22 cellular contexts compared by ENCODE assay signal in the genomic region with DNA sequence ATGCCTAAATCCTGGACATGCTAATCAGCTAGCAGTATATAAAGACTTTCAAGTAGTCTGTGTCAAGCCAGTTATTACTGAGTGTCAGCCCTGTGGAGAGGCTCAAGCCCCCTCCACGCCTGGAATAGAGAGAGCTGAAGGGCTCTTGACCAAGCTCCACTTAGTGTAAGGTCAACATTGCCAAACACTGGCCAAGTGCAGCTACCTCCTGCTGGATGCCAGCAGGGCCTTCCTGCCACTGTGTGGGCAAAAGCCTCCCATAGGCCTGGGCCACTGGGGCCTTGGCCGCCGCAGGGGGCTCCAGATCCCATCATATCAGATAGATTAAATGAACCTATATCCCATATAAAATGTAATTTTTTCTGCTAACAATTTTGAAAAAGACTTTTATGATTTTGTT.
DNase-seq lines count a peak whose midpoint lies in the region; ATAC-seq and TF ChIP-seq lines count a peak whose summit lies in the region.
"Had no signal": no experiment of that assay in that cellular context is flagged by ENCODE, and none has a peak within 500 bp of the region (broad histone marks: within the 10 kb centered on the region; RNA-seq: fewer than 3 reads in every experiment).

No MANE protein-coding gene starts in this region.

- H3K27me3 ChIP-seq in heart right ventricle (no peaks in the 10 kb centered on the region), thyroid gland (no peaks in the 10 kb centered on the region), suprapubic skin (no peaks in the 10 kb centered on the region)
- H3K27me3 ChIP-seq in CD8-positive, alpha-beta T cell (ENCODE audit: insufficient read depth, low read length) = no peaks in the 10 kb centered on the region
- H3K27me3 ChIP-seq: BE2C had no signal

- H3K4me1 Mint-ChIP-seq in CD8-positive, alpha-beta T cell (ENCODE audit: low read depth) = no peaks in the 10 kb centered on the region

- H3K4me1 ChIP-seq in heart right ventricle (peaks cover 0 to 54% (median 22%) of the 10 kb centered on the region in 9 donors), thyroid gland (peaks cover 41 to 57% of the 10 kb centered on the region in 2 donors), suprapubic skin (no peaks in the 10 kb centered on the region)
- H3K4me1 ChIP-seq in CD8-positive, alpha-beta T cell (ENCODE audit: insufficient read depth, low read length) = no peaks in the 10 kb centered on the region
- H3K4me1 ChIP-seq: Caco-2 had no signal

- H3K36me3 Mint-ChIP-seq in CD8-positive, alpha-beta T cell = no peaks in the 10 kb centered on the region
- H3K36me3 Mint-ChIP-seq: activated naive CD8-positive, alpha-beta T cell treated with anti-CD3 and anti-CD28 coated beads for 36 hours had no signal

- peaks cover 0 to 3% (median 0%) of the 10 kb centered on the region in 9 donors for H3K36me3 ChIP-seq in heart right ventricle
- no peaks in the 10 kb centered on the region for H3K36me3 ChIP-seq in thyroid gland
- H3K36me3 ChIP-seq in suprapubic skin = peaks cover 9% of the 10 kb centered on the region
- no peaks in the 10 kb centered on the region for H3K36me3 ChIP-seq in CD8-positive, alpha-beta T cell (ENCODE audit: insufficient read depth, low read length)

- intact Hi-C loops in heart right ventricle (cut with DNase I) = no loop called here
- intact Hi-C loops in thyroid gland (cut with DNase I) = no loop called here
- intact Hi-C loops in CD8-positive, alpha-beta T cell (cut with DNase I, micrococcal nuclease) = no loop called here

- H3K27me3 Mint-ChIP-seq in CD8-positive, alpha-beta T cell (ENCODE audit: low read depth) = no peaks in the 10 kb centered on the region

- POLR2A ChIA-PET in CD8-positive, alpha-beta T cell (lab: Charles Lee) = no interaction called here

- no peak overlapping the region for H3K4me3 Mint-ChIP-seq in CD8-positive, alpha-beta T cell
- H3K4me3 Mint-ChIP-seq: activated naive CD8-positive, alpha-beta T cell treated with anti-CD3 and anti-CD28 coated beads for 36 hours; activated T-helper 17 cell treated with anti-CD3 and anti-CD28 coated beads, Interleukin-2, amount 50 U/mL, for 72 hours; stimulated activated naive CD8-positive, alpha-beta T cell treated with anti-CD3 and anti-CD28 coated beads, Interleukin-15, Interleukin-2, amounts not matched to agents 100 ng/mL and 50 ng/mL, for 24 hours had no signal

- TF ChIP-seq EP300 in suprapubic skin (IDR thresholded peaks at IDR 0.05) = no peak

- peak; percentile 48 to 85 (median 72) for ATAC-seq in heart right ventricle
- no peak for ATAC-seq in CD8-positive, alpha-beta T cell
- ATAC-seq: A549; activated T-helper 17 cell treated with anti-CD3 and anti-CD28 coated beads, Interleukin-2, amount 50 U/mL, for 72 hours; left colon had no signal

- no peaks in the 10 kb centered on the region for H3K9me3 Mint-ChIP-seq in CD8-positive, alpha-beta T cell
- H3K9me3 Mint-ChIP-seq: activated naive CD8-positive, alpha-beta T cell treated with anti-CD3 and anti-CD28 coated beads for 36 hours; activated T-helper 17 cell treated with anti-CD3 and anti-CD28 coated beads, Interleukin-2, amount 50 U/mL, for 72 hours; stimulated activated naive CD8-positive, alpha-beta T cell treated with anti-CD3 and anti-CD28 coated beads, Interleukin-15, Interleukin-2, amounts not matched to agents 100 ng/mL and 50 ng/mL, for 24 hours had no signal

- H3K4me3 ChIP-seq in heart right ventricle = no peak overlapping the region
- H3K4me3 ChIP-seq in thyroid gland (replicated peaks in 1 of 3) = no peak overlapping the region
- no peak overlapping the region for H3K4me3 ChIP-seq in suprapubic skin
- no peak overlapping the region for H3K4me3 ChIP-seq in CD8-positive, alpha-beta T cell (ENCODE audit: low read depth, low read length)
- H3K4me3 ChIP-seq: A549, skin epidermis had no signal

- peak in 1 of 9 donors; percentile 13 for TF ChIP-seq CTCF in heart right ventricle (IDR thresholded peaks at IDR 0.05)
- peak in 1 of 6 experiments; percentile 16 for TF ChIP-seq CTCF in thyroid gland (IDR thresholded peaks at IDR 0.05)
- TF ChIP-seq CTCF in suprapubic skin (IDR thresholded peaks at IDR 0.05) = no peak
- TF ChIP-seq CTCF in CD8-positive, alpha-beta T cell (IDR thresholded peaks at IDR 0.05) = no peak

- no peak for TF ChIP-seq POLR2A in thyroid gland (IDR thresholded peaks at IDR 0.05)
- TF ChIP-seq POLR2A in suprapubic skin (IDR thresholded peaks at IDR 0.05) = no peak

- WGBS in heart right ventricle, 2 donors = 55 to 67% methylated on average over 3 of the region's 3 CpGs
- WGBS in thyroid gland, 2 donors = 13 to 46% methylated on average over 3 of the region's 3 CpGs
- WGBS in suprapubic skin = 94% methylated on average over 3 of the region's 3 CpGs

- CTCF ChIA-PET in CD8-positive, alpha-beta T cell (lab: Charles Lee) = no interaction called here

- H3K9me3 ChIP-seq in heart right ventricle (no peaks in the 10 kb centered on the region), thyroid gland (no peaks in the 10 kb centered on the region), suprapubic skin (no peaks in the 10 kb centered on the region)
- no peaks in the 10 kb centered on the region for H3K9me3 ChIP-seq in CD8-positive, alpha-beta T cell (ENCODE audit: low read length)
- H3K9me3 ChIP-seq: A549, BE2C, Caco-2 had no signal

- DNase-seq in NCI-H748 (lab: John Stamatoyannopoulos, UW; ENCODE audit: unreplicated experiment) (peak; percentile 41), NCI-H748 treated with DMSO at 0.1 percent for 48 hours (lab: John Stamatoyannopoulos, UW) (no peak), NCI-H510A (lab: John Stamatoyannopoulos, UW) (peak; percentile 67), heart right ventricle (peak; percentile 15 to 31), thyroid gland (peak; percentile 87 to 90), suprapubic skin (ENCODE audit: low spot score in 2 of 2) (no peak)
- no peak for DNase-seq in CD8-positive, alpha-beta T cell
- no peak for DNase-seq in stimulated activated CD4-positive, alpha-beta T cell treated with anti-CD3 and anti-CD28 coated beads, Interleukin-4, amount 100 ng/mL, for 24 hours
- DNase-seq: activated CD4-positive, alpha-beta T cell treated with anti-CD3 and anti-CD28 coated beads, Interleukin-2, amount 50 U/mL, for 1 hour; activated CD8-positive, alpha-beta memory T cell treated with anti-CD3 and anti-CD28 coated beads, Interleukin-2, amount 50 U/mL, for 4 hours; activated naive CD8-positive, alpha-beta T cell treated with anti-CD3 and anti-CD28 coated beads for 36 hours; Caco-2; left colon; stimulated activated CD4-positive, alpha-beta T cell treated with anti-CD3 and anti-CD28 coated beads, Interleukin-2, amount 100 ng/mL, for 48 hours; trophoblast cell had no signal

- H3K27ac Mint-ChIP-seq in CD8-positive, alpha-beta T cell = no peak overlapping the region
- H3K27ac Mint-ChIP-seq: activated naive CD8-positive, alpha-beta T cell treated with anti-CD3 and anti-CD28 coated beads for 36 hours; activated T-helper 17 cell treated with anti-CD3 and anti-CD28 coated beads, Interleukin-2, amount 50 U/mL, for 72 hours; progenitor cell of endocrine pancreas; stimulated activated naive CD8-positive, alpha-beta T cell treated with anti-CD3 and anti-CD28 coated beads, Interleukin-15, Interleukin-2, amounts not matched to agents 100 ng/mL and 50 ng/mL, for 24 hours had no signal

- no peak overlapping the region for H3K27ac ChIP-seq in heart right ventricle
- H3K27ac ChIP-seq in thyroid gland = peak overlapping the region; percentile 48 to 69 (median 61)
- no peak overlapping the region for H3K27ac ChIP-seq in suprapubic skin
- H3K27ac ChIP-seq in CD8-positive, alpha-beta T cell (ENCODE audit: low read depth, low read length) = no peak overlapping the region
- H3K27ac ChIP-seq: A549, dorsolateral prefrontal cortex, skin epidermis had no signal

Comparison
In these comparisons a context has a peak if more than half of its experiments do, and no peak if none do; other contexts are left out.
1. DNase-seq: peak in NCI-H748 (single experiment), NCI-H510A (single experiment), heart right ventricle (2 of 2) and thyroid gland (2 of 2); none in NCI-H748 treated with DMSO at 0.1 percent for 48 hours (single experiment), suprapubic skin (0 of 2), CD8-positive, alpha-beta T cell (0 of 7) and stimulated activated CD4-positive, alpha-beta T cell treated with anti-CD3 and anti-CD28 coated beads, Interleukin-4, amount 100 ng/mL, for 24 hours (single experiment).
2. H3K27ac ChIP-seq: peak in thyroid gland (3 of 3); none in heart right ventricle (0 of 10), suprapubic skin (single experiment) and CD8-positive, alpha-beta T cell (single experiment).